Comparison of ENCODE assay signal across 1 cellular context in the genomic region with DNA sequence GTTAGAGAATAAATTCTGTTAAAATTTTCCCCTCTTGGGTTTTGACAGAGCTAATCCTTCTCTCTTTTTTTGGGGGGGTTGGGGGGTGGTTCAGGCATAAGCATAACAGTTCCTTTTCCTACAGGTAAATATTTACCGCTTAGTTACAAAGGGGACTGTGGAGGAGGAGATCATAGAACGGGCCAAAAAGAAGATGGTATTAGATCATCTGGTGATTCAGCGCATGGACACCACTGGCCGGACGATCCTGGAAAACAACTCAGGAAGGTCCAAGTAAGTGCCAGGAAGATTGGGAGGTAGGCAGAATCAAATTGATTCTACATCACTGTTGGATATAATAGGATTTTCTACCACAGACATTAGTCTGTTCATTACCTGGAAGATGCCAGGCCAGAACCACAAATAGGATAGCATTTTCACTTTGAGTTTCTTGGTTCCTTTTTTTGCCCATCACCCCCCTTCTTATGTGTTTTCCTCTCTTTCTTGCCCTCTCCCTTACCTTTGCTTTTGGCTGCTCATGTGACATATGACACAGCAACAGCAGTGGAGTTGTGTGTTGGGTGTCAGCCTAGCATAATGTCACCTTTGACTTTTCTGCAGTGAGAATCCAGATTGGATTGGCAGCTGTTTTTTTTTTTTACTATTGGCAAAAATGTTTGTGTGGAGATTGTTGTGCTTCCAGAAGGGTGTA.
TF ChIP-seq lines count a peak whose summit lies in the region.

No MANE protein-coding gene starts in this region.

TF ChIP-seq in SK-N-SH, 30 proteins besides CTCF, POLR2A, EP300 and RAD21 (continued from another document):
- TF ChIP-seq CHD2 (IDR thresholded peaks at IDR 0.05; ENCODE audit: low read length, partially characterized antibody) = no peak
